Comparison of ENCODE assay signal across 1 cellular context in the genomic region with DNA sequence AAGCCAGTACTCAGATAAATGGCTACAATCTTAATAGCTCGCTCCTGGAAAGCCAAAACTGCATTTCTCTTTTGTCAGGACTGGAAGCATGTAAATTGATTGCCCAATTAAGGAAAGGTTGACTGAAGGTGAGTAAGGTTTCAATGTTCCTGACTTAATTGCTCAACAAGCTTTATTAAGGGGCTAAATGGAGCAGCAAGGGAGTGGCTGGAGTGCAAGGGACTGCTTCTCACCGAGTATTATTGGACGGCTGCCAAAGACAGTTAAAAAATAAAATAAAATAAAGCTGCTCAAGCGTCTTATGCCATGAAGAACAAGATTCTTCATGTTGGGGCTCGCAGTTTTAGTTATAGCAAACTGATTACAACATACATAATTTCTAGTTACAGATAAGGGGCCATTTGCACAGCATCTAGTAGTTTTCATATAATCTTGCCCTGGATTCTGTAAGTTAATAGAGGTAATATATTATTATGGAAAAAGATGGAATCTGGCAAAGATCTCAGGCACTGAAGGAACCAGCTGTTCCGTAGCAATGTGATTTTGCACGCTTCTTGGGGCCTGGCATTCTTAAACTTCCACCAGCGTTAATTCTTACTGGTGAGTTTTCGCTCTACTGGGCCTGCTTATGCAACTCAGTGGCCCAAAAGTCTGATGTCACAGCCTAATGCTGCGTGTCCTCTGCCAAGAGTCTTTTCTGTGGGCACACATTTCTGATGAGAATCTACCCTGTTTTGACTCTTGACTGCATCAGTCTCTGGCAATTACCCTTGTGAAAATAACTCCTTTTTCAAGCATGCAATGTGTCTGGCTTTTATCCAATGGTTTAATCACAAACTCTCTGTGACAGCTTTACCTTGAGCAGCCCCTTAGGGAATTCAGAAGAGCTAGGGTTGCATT.
TF ChIP-seq lines count a peak whose summit lies in the region.

No MANE protein-coding gene starts in this region.

TF ChIP-seq in GM23338, 12 proteins besides CTCF, POLR2A, EP300 and RAD21 (continued from another document):
- TF ChIP-seq, protein P1, sequence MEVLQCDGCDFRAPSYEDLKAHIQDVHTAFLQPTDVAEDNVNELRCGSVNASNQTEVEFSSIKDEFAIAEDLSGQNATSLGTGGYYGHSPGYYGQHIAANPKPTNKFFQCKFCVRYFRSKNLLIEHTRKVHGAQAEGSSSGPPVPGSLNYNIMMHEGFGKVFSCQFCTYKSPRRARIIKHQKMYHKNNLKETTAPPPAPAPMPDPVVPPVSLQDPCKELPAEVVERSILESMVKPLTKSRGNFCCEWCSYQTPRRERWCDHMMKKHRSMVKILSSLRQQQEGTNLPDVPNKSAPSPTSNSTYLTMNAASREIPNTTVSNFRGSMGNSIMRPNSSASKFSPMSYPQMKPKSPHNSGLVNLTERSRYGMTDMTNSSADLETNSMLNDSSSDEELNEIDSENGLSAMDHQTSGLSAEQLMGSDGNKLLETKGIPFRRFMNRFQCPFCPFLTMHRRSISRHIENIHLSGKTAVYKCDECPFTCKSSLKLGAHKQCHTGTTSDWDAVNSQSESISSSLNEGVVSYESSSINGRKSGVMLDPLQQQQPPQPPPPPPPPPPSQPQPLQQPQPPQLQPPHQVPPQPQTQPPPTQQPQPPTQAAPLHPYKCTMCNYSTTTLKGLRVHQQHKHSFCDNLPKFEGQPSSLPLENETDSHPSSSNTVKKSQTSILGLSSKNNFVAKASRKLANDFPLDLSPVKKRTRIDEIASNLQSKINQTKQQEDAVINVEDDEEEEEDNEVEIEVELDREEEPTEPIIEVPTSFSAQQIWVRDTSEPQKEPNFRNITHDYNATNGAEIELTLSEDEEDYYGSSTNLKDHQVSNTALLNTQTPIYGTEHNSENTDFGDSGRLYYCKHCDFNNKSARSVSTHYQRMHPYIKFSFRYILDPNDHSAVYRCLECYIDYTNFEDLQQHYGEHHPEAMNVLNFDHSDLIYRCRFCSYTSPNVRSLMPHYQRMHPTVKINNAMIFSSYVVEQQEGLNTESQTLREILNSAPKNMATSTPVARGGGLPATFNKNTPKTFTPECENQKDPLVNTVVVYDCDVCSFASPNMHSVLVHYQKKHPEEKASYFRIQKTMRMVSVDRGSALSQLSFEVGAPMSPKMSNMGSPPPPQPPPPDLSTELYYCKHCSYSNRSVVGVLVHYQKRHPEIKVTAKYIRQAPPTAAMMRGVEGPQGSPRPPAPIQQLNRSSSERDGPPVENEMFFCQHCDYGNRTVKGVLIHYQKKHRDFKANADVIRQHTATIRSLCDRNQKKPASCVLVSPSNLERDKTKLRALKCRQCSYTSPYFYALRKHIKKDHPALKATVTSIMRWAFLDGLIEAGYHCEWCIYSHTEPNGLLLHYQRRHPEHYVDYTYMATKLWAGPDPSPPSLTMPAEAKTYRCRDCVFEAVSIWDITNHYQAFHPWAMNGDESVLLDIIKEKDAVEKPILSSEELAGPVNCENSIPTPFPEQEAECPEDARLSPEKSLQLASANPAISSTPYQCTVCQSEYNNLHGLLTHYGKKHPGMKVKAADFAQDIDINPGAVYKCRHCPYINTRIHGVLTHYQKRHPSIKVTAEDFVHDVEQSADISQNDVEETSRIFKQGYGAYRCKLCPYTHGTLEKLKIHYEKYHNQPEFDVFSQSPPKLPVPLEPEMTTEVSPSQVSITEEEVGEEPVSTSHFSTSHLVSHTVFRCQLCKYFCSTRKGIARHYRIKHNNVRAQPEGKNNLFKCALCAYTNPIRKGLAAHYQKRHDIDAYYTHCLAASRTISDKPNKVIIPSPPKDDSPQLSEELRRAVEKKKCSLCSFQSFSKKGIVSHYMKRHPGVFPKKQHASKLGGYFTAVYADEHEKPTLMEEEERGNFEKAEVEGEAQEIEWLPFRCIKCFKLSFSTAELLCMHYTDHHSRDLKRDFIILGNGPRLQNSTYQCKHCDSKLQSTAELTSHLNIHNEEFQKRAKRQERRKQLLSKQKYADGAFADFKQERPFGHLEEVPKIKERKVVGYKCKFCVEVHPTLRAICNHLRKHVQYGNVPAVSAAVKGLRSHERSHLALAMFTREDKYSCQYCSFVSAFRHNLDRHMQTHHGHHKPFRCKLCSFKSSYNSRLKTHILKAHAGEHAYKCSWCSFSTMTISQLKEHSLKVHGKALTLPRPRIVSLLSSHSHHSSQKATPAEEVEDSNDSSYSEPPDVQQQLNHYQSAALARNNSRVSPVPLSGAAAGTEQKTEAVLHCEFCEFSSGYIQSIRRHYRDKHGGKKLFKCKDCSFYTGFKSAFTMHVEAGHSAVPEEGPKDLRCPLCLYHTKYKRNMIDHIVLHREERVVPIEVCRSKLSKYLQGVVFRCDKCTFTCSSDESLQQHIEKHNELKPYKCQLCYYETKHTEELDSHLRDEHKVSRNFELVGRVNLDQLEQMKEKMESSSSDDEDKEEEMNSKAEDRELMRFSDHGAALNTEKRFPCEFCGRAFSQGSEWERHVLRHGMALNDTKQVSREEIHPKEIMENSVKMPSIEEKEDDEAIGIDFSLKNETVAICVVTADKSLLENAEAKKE (CRISPR knock-in tag; IDR thresholded peaks at IDR 0.05): no peak
- TF ChIP-seq NANOG (IDR thresholded peaks at IDR 0.05; ENCODE audit: borderline replicate concordance): no peak
- TF ChIP-seq, protein P2, sequence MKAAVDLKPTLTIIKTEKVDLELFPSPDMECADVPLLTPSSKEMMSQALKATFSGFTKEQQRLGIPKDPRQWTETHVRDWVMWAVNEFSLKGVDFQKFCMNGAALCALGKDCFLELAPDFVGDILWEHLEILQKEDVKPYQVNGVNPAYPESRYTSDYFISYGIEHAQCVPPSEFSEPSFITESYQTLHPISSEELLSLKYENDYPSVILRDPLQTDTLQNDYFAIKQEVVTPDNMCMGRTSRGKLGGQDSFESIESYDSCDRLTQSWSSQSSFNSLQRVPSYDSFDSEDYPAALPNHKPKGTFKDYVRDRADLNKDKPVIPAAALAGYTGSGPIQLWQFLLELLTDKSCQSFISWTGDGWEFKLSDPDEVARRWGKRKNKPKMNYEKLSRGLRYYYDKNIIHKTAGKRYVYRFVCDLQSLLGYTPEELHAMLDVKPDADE (IDR thresholded peaks at IDR 0.05): no peak
- TF ChIP-seq STAT1 (IDR thresholded peaks at IDR 0.05; ENCODE audit: unreplicated experiment): no peak
- TF ChIP-seq JUNB (IDR thresholded peaks at IDR 0.05; ENCODE audit: unreplicated experiment): no peak
- TF ChIP-seq EZH2phosphoT487 (IDR thresholded peaks at IDR 0.05; ENCODE audit: unreplicated experiment): no peak
- no peak for TF ChIP-seq POLR2AphosphoS5 (IDR thresholded peaks at IDR 0.05; ENCODE audit: low read depth)
